In the genomic region with DNA sequence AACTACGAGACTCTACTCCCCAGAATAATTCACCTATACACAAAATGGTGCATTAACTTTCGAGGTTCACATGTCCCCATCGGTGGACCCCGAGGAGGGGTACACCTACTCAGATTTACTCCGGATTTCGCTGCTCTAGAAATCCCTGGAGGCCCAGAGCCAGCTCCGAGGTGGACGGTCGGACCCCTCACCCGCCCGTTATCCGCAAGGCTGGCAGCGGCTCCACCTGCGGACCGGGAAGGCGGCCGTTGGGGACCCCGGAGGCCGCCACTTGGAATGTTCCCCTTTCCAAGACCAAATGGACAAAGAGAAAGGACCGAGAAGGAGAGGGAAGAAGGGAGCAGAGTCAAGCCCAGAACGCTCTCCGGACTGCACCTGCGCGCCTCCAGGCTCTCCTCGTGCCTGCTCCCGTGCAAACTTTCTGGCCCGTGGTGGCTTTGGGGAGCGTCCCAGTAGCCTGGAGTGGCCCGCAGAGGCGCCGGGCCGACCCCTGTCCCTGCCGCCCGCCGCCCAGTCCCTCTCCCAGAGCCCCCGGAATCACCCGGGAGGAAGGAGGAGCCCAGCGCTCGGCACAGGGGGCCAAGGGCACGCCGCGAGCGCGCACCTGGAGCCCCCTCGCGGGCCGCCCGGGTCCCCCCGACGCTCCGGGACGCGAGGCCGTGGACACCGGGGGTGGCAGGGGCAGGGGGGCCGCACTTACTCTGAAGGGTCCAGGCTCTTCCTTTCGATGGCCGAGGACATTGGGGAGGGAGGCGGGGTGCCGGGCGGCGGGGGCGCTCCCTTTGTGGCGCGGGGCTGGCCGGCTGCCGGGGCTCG, we compare ENCODE assay signal across 8 cellular contexts. TPM values are rescaled to one million over a fixed set of nuclear protein-coding genes. Genes with fewer than 3 reads are reported as not detected.
DNase-seq lines count a peak whose midpoint lies in the region; ATAC-seq and TF ChIP-seq lines count a peak whose summit lies in the region.

No MANE protein-coding gene starts in this region.

- H3K4me1 Mint-ChIP-seq in chondrocyte (ENCODE audit: low read depth) = peaks cover 16% of the 10 kb centered on the region

- H3K27me3 ChIP-seq in mucosa of stomach (ENCODE audit: control insufficient read depth, insufficient read depth, low read length) = peaks cover 30% of the 10 kb centered on the region

- no peaks in the 10 kb centered on the region for H3K9me3 Mint-ChIP-seq in chondrocyte (ENCODE audit: low read depth)

- peak overlapping the region; percentile 6 for H3K4me3 ChIP-seq in mucosa of stomach (ENCODE audit: low read length)

- H3K36me3 ChIP-seq in ES-I3 (ENCODE audit: insufficient read depth, low read length) (no peaks in the 10 kb centered on the region), mucosa of stomach (ENCODE audit: control insufficient read depth, insufficient read depth, low read length) (no peaks in the 10 kb centered on the region)

- DNase-seq in chondrocyte (ENCODE audit: low spot score) = no peak
- no peak for DNase-seq in NCI-H2107 (lab: John Stamatoyannopoulos, UW)
- DNase-seq in SKM-1 treated with dmso at 0.1 percent for 144 hours (lab: John Stamatoyannopoulos, UW; ENCODE audit: unreplicated experiment) = no peak
- no peak for DNase-seq in stimulated activated CD4-positive, alpha-beta T cell treated with anti-CD3 and anti-CD28 coated beads, Interleukin-2, amount 100 ng/mL, for 48 hours
- no peak for DNase-seq in NCI-H1048 (lab: John Stamatoyannopoulos, UW)

- no peak overlapping the region for H3K27ac Mint-ChIP-seq in chondrocyte (ENCODE audit: unreplicated experiment)

- H3K4me1 ChIP-seq in ES-I3 (ENCODE audit: insufficient read depth, low read length) (no peaks in the 10 kb centered on the region), mucosa of stomach (ENCODE audit: control insufficient read depth, insufficient read depth, low read length) (peaks cover 8% of the 10 kb centered on the region)

- no peak for TF ChIP-seq CTCF in chondrocyte (IDR thresholded peaks at IDR 0.05)

- H3K9me3 ChIP-seq in ES-I3 (ENCODE audit: control insufficient read depth, insufficient read depth, low read length) (no peaks in the 10 kb centered on the region), mucosa of stomach (ENCODE audit: control insufficient read depth, low read length) (no peaks in the 10 kb centered on the region)

- ATAC-seq in HG02885 (IDR thresholded peaks at IDR 0.05; ENCODE audit: poor library complexity, unreplicated experiment) = peak; percentile 24

- H3K4me3 Mint-ChIP-seq in chondrocyte (ENCODE audit: unreplicated experiment) = peak overlapping the region; percentile 42

- H3K27me3 Mint-ChIP-seq in chondrocyte (ENCODE audit: low read depth) = peaks cover 58% of the 10 kb centered on the region

- H3K36me3 Mint-ChIP-seq in chondrocyte (ENCODE audit: low read depth) = no peaks in the 10 kb centered on the region

- H3K9ac ChIP-seq in ES-I3 (ENCODE audit: low read depth, low read length) (peak overlapping the region; percentile 72), mucosa of stomach (ENCODE audit: low read length) (peak overlapping the region; percentile 18)

RNA-seq across cellular contexts. Expression of a gene that starts 23.0 kb away (rescaled TPM):
- 0.53 TPM in 1 of 3 replicates, not detected in the others for total RNA-seq in chondrocyte
